In the genomic region with DNA sequence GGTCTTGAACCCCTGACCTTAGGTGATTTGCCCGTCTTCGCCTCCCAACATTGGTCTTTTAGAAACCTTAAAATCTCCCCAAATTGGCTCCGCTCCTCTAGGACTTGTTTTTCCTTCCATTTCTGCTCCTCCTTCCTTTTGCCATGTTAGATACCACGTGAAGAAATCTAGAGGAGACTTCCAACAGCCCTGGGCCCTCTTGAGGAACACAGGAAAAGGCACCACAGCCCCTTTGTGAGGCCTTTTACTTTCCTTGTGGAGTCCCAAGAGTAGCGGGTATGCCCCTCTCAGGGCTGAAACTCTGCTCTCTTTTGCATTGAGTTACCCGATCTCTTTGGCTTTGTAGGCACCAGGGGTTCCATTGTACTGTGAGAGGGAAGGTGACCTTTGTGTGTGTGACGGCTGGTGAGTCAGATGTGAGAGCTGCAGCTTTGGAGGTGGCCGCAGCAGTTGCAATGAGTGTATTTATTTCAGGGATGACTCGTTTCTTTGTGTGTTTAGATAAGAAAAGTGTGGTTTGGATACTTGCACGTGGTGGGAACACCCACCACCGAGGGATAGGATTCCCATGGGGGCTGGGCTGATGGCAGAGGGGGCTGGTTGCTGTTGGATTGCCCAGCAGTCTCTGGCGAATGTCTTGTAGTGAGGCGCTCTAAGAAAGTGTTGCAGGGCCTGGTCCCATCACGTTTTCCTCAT, we compare ENCODE assay signal across 10 cellular contexts.
DNase-seq lines count a peak whose midpoint lies in the region; ATAC-seq and TF ChIP-seq lines count a peak whose summit lies in the region.
"Had no signal": no experiment of that assay in that cellular context is flagged by ENCODE, and none has a peak within 500 bp of the region (broad histone marks: within the 10 kb centered on the region; RNA-seq: fewer than 3 reads in every experiment).

No MANE protein-coding gene starts in this region.

- no peaks in the 10 kb centered on the region for H3K4me1 Mint-ChIP-seq in activated T-helper 17 cell treated with anti-CD3 and anti-CD28 coated beads, Interleukin-2, amount 50 U/mL, for 72 hours

- no peak overlapping the region for H3K4me3 Mint-ChIP-seq in activated T-helper 17 cell treated with anti-CD3 and anti-CD28 coated beads, Interleukin-2, amount 50 U/mL, for 72 hours
- H3K4me3 Mint-ChIP-seq: naive thymus-derived CD4-positive, alpha-beta T cell had no signal

- peaks cover 8% of the 10 kb centered on the region for H3K27me3 Mint-ChIP-seq in activated T-helper 17 cell treated with anti-CD3 and anti-CD28 coated beads, Interleukin-2, amount 50 U/mL, for 72 hours

- no peak overlapping the region for H3K27ac Mint-ChIP-seq in activated T-helper 17 cell treated with anti-CD3 and anti-CD28 coated beads, Interleukin-2, amount 50 U/mL, for 72 hours
- H3K27ac Mint-ChIP-seq: naive thymus-derived CD4-positive, alpha-beta T cell had no signal

- peak; percentile 83 for DNase-seq in AG09319 (ENCODE audit: extremely low read depth, low read depth)
- DNase-seq in HS-27A (ENCODE audit: low read depth) = peak; percentile 99
- peak; percentile 42 for DNase-seq in kidney glomerular epithelial cell (lab: John Stamatoyannopoulos, UW)
- no peak for DNase-seq in NCI-H1694 (lab: John Stamatoyannopoulos, UW)
- no peak for DNase-seq in NOMO-1 treated with dmso at 0.1 percent for 144 hours (lab: John Stamatoyannopoulos, UW; ENCODE audit: unreplicated experiment)
- no peak for DNase-seq in HPDE6-E6E7 (ENCODE audit: extremely low spot score)
- no peak for DNase-seq in HK-2 (ENCODE audit: unreplicated experiment)
- DNase-seq: substantia nigra had no signal

- no peaks in the 10 kb centered on the region for H3K9me3 Mint-ChIP-seq in activated T-helper 17 cell treated with anti-CD3 and anti-CD28 coated beads, Interleukin-2, amount 50 U/mL, for 72 hours

- peak; percentile 68 for ATAC-seq in activated T-helper 17 cell treated with anti-CD3 and anti-CD28 coated beads, Interleukin-2, amount 50 U/mL, for 72 hours (replicated peaks)
- ATAC-seq: naive thymus-derived CD4-positive, alpha-beta T cell had no signal

- no peak for TF ChIP-seq CTCF in AG09319 (IDR thresholded peaks at IDR 0.05; ENCODE audit: low read depth, low read length)

- H3K36me3 Mint-ChIP-seq in activated T-helper 17 cell treated with anti-CD3 and anti-CD28 coated beads, Interleukin-2, amount 50 U/mL, for 72 hours (ENCODE audit: low read depth) = no peaks in the 10 kb centered on the region
- H3K36me3 Mint-ChIP-seq: naive thymus-derived CD4-positive, alpha-beta T cell had no signal

Comparison
In these comparisons a context has a peak if more than half of its experiments do, and no peak if none do; other contexts are left out.
1. DNase-seq: peak in AG09319 (single experiment), HS-27A (single experiment) and kidney glomerular epithelial cell (single experiment); none in NCI-H1694 (single experiment), NOMO-1 treated with dmso at 0.1 percent for 144 hours (single experiment), HPDE6-E6E7 (single experiment) and HK-2 (single experiment).